Comparison of ENCODE assay signal across 11 cellular contexts in genomic region chr22:38737302-38738060, GRCh38. TPM values are rescaled to one million over a fixed set of nuclear protein-coding genes. Genes with fewer than 3 reads are reported as not detected.
A peak's percentile ranks its signal among the peaks of the same experiment; 100 is the strongest.
DNase-seq lines count a peak whose midpoint lies in the region; ATAC-seq and TF ChIP-seq lines count a peak whose summit lies in the region.
"Had no signal": no experiment of that assay in that cellular context is flagged by ENCODE, and none has a peak within 500 bp of the region (broad histone marks: within the 10 kb centered on the region; RNA-seq: fewer than 3 reads in every experiment).

No MANE protein-coding gene starts in this region.

- 80 to 89% (median 85%) methylated on average over 10 to 21 of the region's 21 CpGs for WGBS in adrenal gland, 4 donors

- intact Hi-C loops in PC-3 (cut with micrococcal nuclease) (no loop called here), adrenal gland (cut with DNase I) (no loop called here)
- intact Hi-C loops in dendritic cell treated with granulocyte-macrophage colony-stimulating factor and Interleukin-4, amounts not matched to agents 40 ng/mL and 50 ng/mL, for 4 days (cut with micrococcal nuclease) = no loop called here

- H3K9me3 ChIP-seq in PC-3 (ENCODE audit: low read length) (no peaks in the 10 kb centered on the region), adrenal gland (replicated peaks in 1 of 3) (no peaks in the 10 kb centered on the region)

- H3K4me1 Mint-ChIP-seq in T-helper 1 cell treated with Interleukin-12 subunit alpha and Interleukin-12 subunit beta and Interleukin-4 antibody, amounts not matched to agents 30 μg/mL and 1 μg/mL, for 36 hours (ENCODE audit: low read depth) = peaks cover 36% of the 10 kb centered on the region
- H3K4me1 Mint-ChIP-seq in dendritic cell treated with granulocyte-macrophage colony-stimulating factor and Interleukin-4, amounts not matched to agents 40 ng/mL and 50 ng/mL, for 4 days (ENCODE audit: low read depth) = peaks cover 9% of the 10 kb centered on the region
- no peaks in the 10 kb centered on the region for H3K4me1 Mint-ChIP-seq in neural crest cell

- H3K27ac Mint-ChIP-seq in T-helper 1 cell treated with Interleukin-12 subunit alpha and Interleukin-12 subunit beta and Interleukin-4 antibody, amounts not matched to agents 30 μg/mL and 1 μg/mL, for 36 hours = peak overlapping the region; percentile 72
- peak overlapping the region; percentile 32 for H3K27ac Mint-ChIP-seq in dendritic cell treated with granulocyte-macrophage colony-stimulating factor and Interleukin-4, amounts not matched to agents 40 ng/mL and 50 ng/mL, for 4 days
- peak overlapping the region; percentile 62 for H3K27ac Mint-ChIP-seq in neural crest cell (ENCODE audit: unreplicated experiment)

- CTCF ChIA-PET in PC-3 (lab: Charles Lee) = no interaction called here

- H3K9ac ChIP-seq in PC-3 (ENCODE audit: low read length) = no peak overlapping the region

- H3K4me2 ChIP-seq in PC-3 (ENCODE audit: low read length) = no peak overlapping the region

- H3K4me1 ChIP-seq in PC-3 (ENCODE audit: insufficient read depth, low read length) (peaks cover 6% of the 10 kb centered on the region; the same call in 1 of the 2 replicates), adrenal gland (replicated peaks in 1 of 2) (peaks cover 18 to 19% of the 10 kb centered on the region in 2 donors)

- ATAC-seq in PC-3 (peak; percentile 48), GM21786 (IDR thresholded peaks at IDR 0.05; ENCODE audit: unreplicated experiment) (no peak)

- H2AFZ ChIP-seq in PC-3 (ENCODE audit: low read length) = no peak overlapping the region

- BruUV-seq in PC-3 (replicated peaks; lab: Mats Ljungman, UMichigan) = no TSS peak

- TF ChIP-seq POLR2A in adrenal gland (IDR thresholded peaks at IDR 0.05) = no peak

- peaks cover 14% of the 10 kb centered on the region for H3K36me3 ChIP-seq in PC-3 (ENCODE audit: low read depth, low read length)
- peaks cover 0 to 75% of the 10 kb centered on the region in 2 donors for H3K36me3 ChIP-seq in adrenal gland (replicated peaks in 1 of 2)

- H3K36me3 Mint-ChIP-seq in T-helper 1 cell treated with Interleukin-12 subunit alpha and Interleukin-12 subunit beta and Interleukin-4 antibody, amounts not matched to agents 30 μg/mL and 1 μg/mL, for 36 hours (ENCODE audit: low read depth) = peaks cover 58% of the 10 kb centered on the region
- peaks cover 100% of the 10 kb centered on the region for H3K36me3 Mint-ChIP-seq in dendritic cell treated with granulocyte-macrophage colony-stimulating factor and Interleukin-4, amounts not matched to agents 40 ng/mL and 50 ng/mL, for 4 days (ENCODE audit: low read depth)
- H3K36me3 Mint-ChIP-seq in neural crest cell (ENCODE audit: low read depth) = peaks cover 9% of the 10 kb centered on the region

- DNase-seq in T-helper 1 cell = no peak
- DNase-seq in PC-3 = peak; percentile 47
- DNase-seq in neural crest cell (ENCODE audit: low read depth, low spot score) = no peak
- no peak for DNase-seq in cerebellar nuclear complex (lab: John Stamatoyannopoulos, UW)
- DNase-seq in adrenal gland = no peak
- DNase-seq: activated gamma-delta T cell; effector CD4-positive, alpha-beta T cell; NCI-H2171 had no signal

- no peaks in the 10 kb centered on the region for H3K9me3 Mint-ChIP-seq in T-helper 1 cell treated with Interleukin-12 subunit alpha and Interleukin-12 subunit beta and Interleukin-4 antibody, amounts not matched to agents 30 μg/mL and 1 μg/mL, for 36 hours
- H3K9me3 Mint-ChIP-seq in dendritic cell treated with granulocyte-macrophage colony-stimulating factor and Interleukin-4, amounts not matched to agents 40 ng/mL and 50 ng/mL, for 4 days = no peaks in the 10 kb centered on the region
- H3K9me3 Mint-ChIP-seq in neural crest cell = no peaks in the 10 kb centered on the region

- H3K4me3 Mint-ChIP-seq in T-helper 1 cell treated with Interleukin-12 subunit alpha and Interleukin-12 subunit beta and Interleukin-4 antibody, amounts not matched to agents 30 μg/mL and 1 μg/mL, for 36 hours = no peak overlapping the region
- no peak overlapping the region for H3K4me3 Mint-ChIP-seq in dendritic cell treated with granulocyte-macrophage colony-stimulating factor and Interleukin-4, amounts not matched to agents 40 ng/mL and 50 ng/mL, for 4 days
- H3K4me3 Mint-ChIP-seq in neural crest cell = peak overlapping the region; percentile 39

- TF ChIP-seq CTCF in PC-3 (conservative IDR thresholded peaks at IDR 0.05; ENCODE audit: low read depth, low read length) = no peak
- no peak for TF ChIP-seq CTCF in neural crest cell (conservative IDR thresholded peaks at IDR 0.05)
- TF ChIP-seq CTCF in adrenal gland (IDR thresholded peaks at IDR 0.05) = no peak

- peak overlapping the region; percentile 25; the same call in 1 of the 2 replicates for H3K27ac ChIP-seq in PC-3 (ENCODE audit: low read length)
- no peak overlapping the region for H3K27ac ChIP-seq in adrenal gland

- H3K79me2 ChIP-seq in PC-3 (ENCODE audit: low read length) = no peaks in the 10 kb centered on the region

- H3K4me3 ChIP-seq in PC-3 (ENCODE audit: low read length) (no peak overlapping the region), adrenal gland (no peak overlapping the region)

- H3F3A ChIP-seq in PC-3 (ENCODE audit: low read length, unreplicated experiment) = no peaks in the 10 kb centered on the region

- no peaks in the 10 kb centered on the region for H4K20me1 ChIP-seq in PC-3 (ENCODE audit: low read length)

- no peaks in the 10 kb centered on the region for H3K27me3 Mint-ChIP-seq in T-helper 1 cell treated with Interleukin-12 subunit alpha and Interleukin-12 subunit beta and Interleukin-4 antibody, amounts not matched to agents 30 μg/mL and 1 μg/mL, for 36 hours (ENCODE audit: low read depth)
- H3K27me3 Mint-ChIP-seq in dendritic cell treated with granulocyte-macrophage colony-stimulating factor and Interleukin-4, amounts not matched to agents 40 ng/mL and 50 ng/mL, for 4 days = no peaks in the 10 kb centered on the region
- H3K27me3 Mint-ChIP-seq in neural crest cell (ENCODE audit: low read depth) = no peaks in the 10 kb centered on the region

- H3K27me3 ChIP-seq in PC-3 (ENCODE audit: low read length) (no peaks in the 10 kb centered on the region), adrenal gland (no peaks in the 10 kb centered on the region)

- POLR2A ChIA-PET in PC-3 (lab: Charles Lee; ENCODE audit: unreplicated experiment) = no interaction called here

- H3K9me2 ChIP-seq in PC-3 (replicated peaks; ENCODE audit: low read length) = no peaks in the 10 kb centered on the region

RNA-seq across cellular contexts. Expression of gene SUN2, which starts 18.3 kb away (rescaled TPM):
- total RNA-seq in PC-3 (2014; rRNA removed) (54.0 and 55.5 TPM in 2 replicates), neural crest cell (39.0 and 41.7 TPM in 2 replicates), adrenal gland (100 to 1,000 TPM in 4 of 8 donors, 10 to 100 TPM in 4; 79.3 to 196 (median 108) TPM)
- 10 to 100 TPM; 13.0 to 35.9 (median 21.8) TPM for polyA plus RNA-seq in adrenal gland

RNA-seq across cellular contexts. Expression of gene GTPBP1, which starts 31.7 kb away (rescaled TPM):
- total RNA-seq in PC-3 (2014; rRNA removed) (28.2 and 29.6 TPM in 2 replicates), neural crest cell (73.3 and 75.6 TPM in 2 replicates), adrenal gland (10 to 100 TPM; 31.8 to 56.9 (median 42.9) TPM)
- polyA plus RNA-seq in adrenal gland = 10 to 100 TPM; 14.0 to 33.7 (median 31.9) TPM

RNA-seq across cellular contexts. Expression of gene JOSD1, which starts 36.7 kb away (rescaled TPM):
- 37.5 and 40.3 TPM in 2 replicates for total RNA-seq in PC-3 (2014; rRNA removed)
- total RNA-seq in neural crest cell = 50.5 and 51.8 TPM in 2 replicates
- total RNA-seq in adrenal gland = 10 to 100 TPM; 35.5 to 93.4 (median 47.3) TPM
- polyA plus RNA-seq in adrenal gland = 10 to 100 TPM; 14.3 to 27.2 (median 18.1) TPM

RNA-seq across cellular contexts. Expression of gene TOMM22, which starts 55.7 kb away (rescaled TPM):
- 68.7 and 82.3 TPM in 2 replicates for total RNA-seq in PC-3 (2014; rRNA removed)
- 105 and 107 TPM in 2 replicates for total RNA-seq in neural crest cell
- 10 to 100 TPM; 20.8 to 82.2 (median 55.3) TPM for total RNA-seq in adrenal gland
- polyA plus RNA-seq in adrenal gland = 10 to 100 TPM; 16.9 to 86.3 (median 18.3) TPM

RNA-seq across cellular contexts. Expression of gene DNAL4, which starts 56.5 kb away (rescaled TPM):
- total RNA-seq in PC-3 (2014; rRNA removed) (22.5 and 24.5 TPM in 2 replicates), neural crest cell (18.0 and 18.9 TPM in 2 replicates), adrenal gland (10 to 100 TPM; 12.9 to 29.8 (median 22.3) TPM)
- 10 to 100 TPM; 11.8 to 19.7 (median 14.7) TPM for polyA plus RNA-seq in adrenal gland
